In genomic region chr4:184805462-184806245, GRCh38 we compare ENCODE assay signal across 8 cellular contexts. TPM values are rescaled to one million over a fixed set of nuclear protein-coding genes. Genes with fewer than 3 reads are reported as not detected.
DNase-seq lines count a peak whose midpoint lies in the region; ATAC-seq and TF ChIP-seq lines count a peak whose summit lies in the region.

No MANE protein-coding gene starts in this region.

- peak in 1 of 2 experiments; percentile 39; a peak in 1 of 4 replicates for TF ChIP-seq EP300 in SK-N-SH (IDR thresholded peaks at IDR 0.05; ENCODE audit: borderline replicate concordance in 1 of 2, low read depth in 1 of 2, low read length in 1 of 2)
- TF ChIP-seq EP300 in tibial nerve (IDR thresholded peaks at IDR 0.05): peak; percentile 70 to 77

- POLR2A ChIA-PET in SK-N-SH (lab: Yijun Ruan, JAX): interaction anchor here (1.0 kb wide), 1 partner anchor 174 kb away, joined by 3 read pairs; no protein-coding TSS in a partner anchor

- H3K9me3 ChIP-seq in SK-N-SH: no peaks in the 10 kb centered on the region
- H3K9me3 ChIP-seq in tibial nerve: no peaks in the 10 kb centered on the region

- no peak overlapping the region for H2AFZ ChIP-seq in SK-N-SH (ENCODE audit: low read depth)

- peaks cover 5% of the 10 kb centered on the region for H3F3A ChIP-seq in SK-N-SH (replicated peaks; ENCODE audit: insufficient read depth)

- H3K36me3 ChIP-seq in SK-N-SH (replicated peaks in 1 of 2; ENCODE audit: control insufficient read depth in 1 of 2, insufficient read depth in 2 of 2, low read length in 1 of 2): no peaks in the 10 kb centered on the region
- peaks cover 0 to 12% (median 0%) of the 10 kb centered on the region in 3 donors for H3K36me3 ChIP-seq in tibial nerve

- no peaks in the 10 kb centered on the region for H3K27me3 ChIP-seq in SK-N-SH (ENCODE audit: insufficient read depth)
- no peaks in the 10 kb centered on the region for H3K27me3 ChIP-seq in tibial nerve

- H3K4me1 ChIP-seq in SK-N-SH (ENCODE audit: control insufficient read depth in 1 of 2, insufficient read depth in 2 of 2, low read depth in 1 of 2, low read length in 1 of 2) (peaks cover 4 to 42% of the 10 kb centered on the region in 2 experiments; a peak in 3 of 4 replicates), tibial nerve (peaks cover 0 to 90% (median 47%) of the 10 kb centered on the region in 4 donors)

- H4K20me1 ChIP-seq in SK-N-SH (ENCODE audit: insufficient read depth): peaks cover 8% of the 10 kb centered on the region; the same call in 1 of the 2 replicates

- WGBS in SK-N-SH (ENCODE audit: low lambda C conversion rate): 75% methylated on average over 8 of the region's 12 CpGs
- WGBS in tibial nerve, 2 donors: 57 to 70% methylated on average over 12 of the region's 12 CpGs

- H3K79me2 ChIP-seq in SK-N-SH (ENCODE audit: insufficient read depth): peaks cover 7% of the 10 kb centered on the region; the same call in 1 of the 2 replicates

- H3K27ac ChIP-seq in SK-N-SH (ENCODE audit: low read depth in 2 of 2, low read length in 1 of 2): peak overlapping the region in 1 of 2 experiments; percentile 68; a peak in 2 of 4 replicates
- peak overlapping the region; percentile 37 to 81 (median 65) for H3K27ac ChIP-seq in tibial nerve

- TF ChIP-seq CTCF in SK-N-SH (IDR thresholded peaks at IDR 0.05): no peak
- TF ChIP-seq CTCF in tibial nerve (IDR thresholded peaks at IDR 0.05): no peak

- TF ChIP-seq POLR2A in tibial nerve (IDR thresholded peaks at IDR 0.05): peak in 1 of 2 donors; percentile 40

- ATAC-seq in GM18517 (IDR thresholded peaks at IDR 0.05; ENCODE audit: unreplicated experiment) (peak; percentile 85), HG02943 (IDR thresholded peaks at IDR 0.05; ENCODE audit: low read depth, unreplicated experiment) (peak; percentile 81), HG03159 (IDR thresholded peaks at IDR 0.05; ENCODE audit: unreplicated experiment) (no peak)

- no peak overlapping the region for H3K4me2 ChIP-seq in SK-N-SH

- TF ChIP-seq RAD21 in SK-N-SH (IDR thresholded peaks at IDR 0.05; ENCODE audit: low read length): no peak

- DNase-seq in SK-N-SH: peak; percentile 71
- peak; percentile 70 for DNase-seq in hippocampal formation (lab: John Stamatoyannopoulos, UW)
- DNase-seq in tibial nerve (ENCODE audit: low spot score in 2 of 2): peak in 1 of 2 donors; percentile 40
- no peak for DNase-seq in activated naive CD4-positive, alpha-beta T cell (lab: John Stamatoyannopoulos, UW)
- no peak for DNase-seq in stimulated activated CD8-positive, alpha-beta memory T cell treated with anti-CD3 and anti-CD28 coated beads, Interleukin-4, amount 100 ng/mL, for 48 hours

- CTCF ChIA-PET in SK-N-SH (lab: Yijun Ruan, JAX): interaction anchor here (0.8 to 1.3 kb wide), 3 partner anchors 15 to 230 kb away, joined by 3 read pairs; no protein-coding TSS in a partner anchor

- no peak overlapping the region for H3K9ac ChIP-seq in SK-N-SH

- H3K4me3 ChIP-seq in SK-N-SH (ENCODE audit: low read depth in 2 of 2, low read length in 1 of 2): no peak overlapping the region
- H3K4me3 ChIP-seq in tibial nerve: peak overlapping the region in 1 of 4 donors; percentile 4

- no peaks in the 10 kb centered on the region for H3K9me2 ChIP-seq in SK-N-SH

TF ChIP-seq in SK-N-SH, 30 proteins besides CTCF, POLR2A, EP300 and RAD21:
- TF ChIP-seq GATA2 (CRISPR knock-in tag; IDR thresholded peaks at IDR 0.05): peak; percentile 55
- TF ChIP-seq TCF12 (IDR thresholded peaks at IDR 0.05): no peak
- TF ChIP-seq, protein P1, sequence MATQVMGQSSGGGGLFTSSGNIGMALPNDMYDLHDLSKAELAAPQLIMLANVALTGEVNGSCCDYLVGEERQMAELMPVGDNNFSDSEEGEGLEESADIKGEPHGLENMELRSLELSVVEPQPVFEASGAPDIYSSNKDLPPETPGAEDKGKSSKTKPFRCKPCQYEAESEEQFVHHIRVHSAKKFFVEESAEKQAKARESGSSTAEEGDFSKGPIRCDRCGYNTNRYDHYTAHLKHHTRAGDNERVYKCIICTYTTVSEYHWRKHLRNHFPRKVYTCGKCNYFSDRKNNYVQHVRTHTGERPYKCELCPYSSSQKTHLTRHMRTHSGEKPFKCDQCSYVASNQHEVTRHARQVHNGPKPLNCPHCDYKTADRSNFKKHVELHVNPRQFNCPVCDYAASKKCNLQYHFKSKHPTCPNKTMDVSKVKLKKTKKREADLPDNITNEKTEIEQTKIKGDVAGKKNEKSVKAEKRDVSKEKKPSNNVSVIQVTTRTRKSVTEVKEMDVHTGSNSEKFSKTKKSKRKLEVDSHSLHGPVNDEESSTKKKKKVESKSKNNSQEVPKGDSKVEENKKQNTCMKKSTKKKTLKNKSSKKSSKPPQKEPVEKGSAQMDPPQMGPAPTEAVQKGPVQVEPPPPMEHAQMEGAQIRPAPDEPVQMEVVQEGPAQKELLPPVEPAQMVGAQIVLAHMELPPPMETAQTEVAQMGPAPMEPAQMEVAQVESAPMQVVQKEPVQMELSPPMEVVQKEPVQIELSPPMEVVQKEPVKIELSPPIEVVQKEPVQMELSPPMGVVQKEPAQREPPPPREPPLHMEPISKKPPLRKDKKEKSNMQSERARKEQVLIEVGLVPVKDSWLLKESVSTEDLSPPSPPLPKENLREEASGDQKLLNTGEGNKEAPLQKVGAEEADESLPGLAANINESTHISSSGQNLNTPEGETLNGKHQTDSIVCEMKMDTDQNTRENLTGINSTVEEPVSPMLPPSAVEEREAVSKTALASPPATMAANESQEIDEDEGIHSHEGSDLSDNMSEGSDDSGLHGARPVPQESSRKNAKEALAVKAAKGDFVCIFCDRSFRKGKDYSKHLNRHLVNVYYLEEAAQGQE (IDR thresholded peaks at IDR 0.05; ENCODE audit: low read depth, low read length): no peak
- TF ChIP-seq TAF1 (IDR thresholded peaks at IDR 0.05; ENCODE audit: borderline replicate concordance, low read depth, low read length): no peak

RNA-seq across cellular contexts. Expression of gene ACSL1, which starts 20.1 kb away (rescaled TPM):
- polyA plus RNA-seq in SK-N-SH (2012; rRNA removed): 7.9 and 9.0 TPM in 2 replicates
- 8.7 and 10.3 TPM in 2 replicates for polyA plus RNA-seq in SK-N-SH (2012; cell fraction: cytosol; rRNA removed)
- polyA plus RNA-seq in SK-N-SH (2012; cell fraction: nucleus; rRNA removed): 6.5 and 10.6 TPM in 2 replicates
- 100 to 1,000 TPM; 112 to 384 (median 211) TPM for total RNA-seq in tibial nerve

Comparison
In these comparisons a context has a peak if more than half of its experiments do, and no peak if none do; other contexts are left out.
1. DNase-seq: peak in SK-N-SH (single experiment) and hippocampal formation (2 of 2); none in activated naive CD4-positive, alpha-beta T cell (0 of 4) and stimulated activated CD8-positive, alpha-beta memory T cell treated with anti-CD3 and anti-CD28 coated beads, Interleukin-4, amount 100 ng/mL, for 48 hours (single experiment).